Comparison of ENCODE assay signal across 8 cellular contexts in the genomic region with DNA sequence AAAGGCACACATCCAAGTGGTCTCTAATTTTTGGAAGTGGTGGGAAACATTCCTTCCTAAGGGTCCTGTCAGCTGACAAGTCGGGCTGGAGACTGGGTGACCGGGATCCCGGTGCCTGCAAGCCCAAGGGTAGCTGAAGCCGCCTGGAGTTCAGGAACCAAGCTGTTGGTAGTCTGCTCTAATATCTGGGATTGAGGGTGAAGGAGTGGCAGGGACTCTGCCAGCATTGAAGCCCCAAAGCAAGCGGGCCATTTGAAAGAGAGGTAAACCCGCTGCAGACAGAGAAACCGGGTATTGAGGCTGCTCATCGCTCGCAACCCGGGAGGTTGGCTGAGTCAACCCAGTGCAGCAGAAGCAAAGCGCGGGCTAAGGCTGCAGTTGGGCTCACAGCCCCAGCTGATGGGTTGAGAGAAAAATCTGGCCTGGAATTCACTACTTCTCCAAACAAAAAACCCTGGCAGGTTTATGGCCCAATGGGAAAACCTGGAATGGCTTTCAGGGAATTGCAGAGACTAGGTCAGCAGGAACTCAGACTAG. TPM values are rescaled to one million over a fixed set of nuclear protein-coding genes. Genes with fewer than 3 reads are reported as not detected.
A peak's percentile ranks its signal among the peaks of the same experiment; 100 is the strongest.
DNase-seq lines count a peak whose midpoint lies in the region; ATAC-seq, FAIRE-seq and TF ChIP-seq lines count a peak whose summit lies in the region.

No MANE protein-coding gene starts in this region.

- CTCF ChIA-PET in H1 (lab: Charles Lee; ENCODE audit: partially characterized antibody): interaction anchor here (0.8 to 6.4 kb wide), 9 partner anchors 14 to 185 kb away, joined by 3 to 29 read pairs (median 4); no protein-coding TSS in a partner anchor

- H3K18ac ChIP-seq in H1 (ENCODE audit: extremely low read depth, low read length): no peak overlapping the region; the same call in 1 of the 2 replicates

- H2BK20ac ChIP-seq in H1 (ENCODE audit: low read length): no peak overlapping the region

- no peak overlapping the region for H2BK12ac ChIP-seq in H1 (ENCODE audit: low read depth, low read length)

- peak in 1 of 2 experiments; percentile 46; a peak in 1 of 3 replicates for TF ChIP-seq POLR2A in H1 (IDR thresholded peaks at IDR 0.05; ENCODE audit: control extremely low read depth in 1 of 2, low read depth in 2 of 2, low read length in 2 of 2)

- no peaks in the 10 kb centered on the region for H3K9me3 ChIP-seq in ES-I3 (ENCODE audit: control insufficient read depth, insufficient read depth, low read length)
- no peaks in the 10 kb centered on the region for H3K9me3 ChIP-seq in SJCRH30 (replicated peaks)
- no peaks in the 10 kb centered on the region for H3K9me3 ChIP-seq in H1 (ENCODE audit: insufficient read depth in 2 of 2, low read depth in 1 of 2, low read length in 1 of 2)

- no peak overlapping the region for H3K23ac ChIP-seq in H1 (ENCODE audit: insufficient read length)

- no peak overlapping the region for H3K4ac ChIP-seq in H1 (replicated peaks; ENCODE audit: insufficient read length, low read depth, low read length)

- no peak overlapping the region for H4K5ac ChIP-seq in H1 (ENCODE audit: insufficient read length, low read depth, low read length)

- no peak for ATAC-seq in HG03565 (IDR thresholded peaks at IDR 0.05; ENCODE audit: unreplicated experiment)

- DNase-seq in M059J (ENCODE audit: low read depth) (peak; percentile 92), SJCRH30 (peak; percentile 83 to 90), H1 (ENCODE audit: low read depth in 1 of 2, low spot score in 2 of 2) (peak; percentile 67 to 83), medulla oblongata (ENCODE audit: extremely low spot score) (peak; percentile 33), substantia nigra (lab: John Stamatoyannopoulos, UW) (peak in 33 of 49 donors; percentile 3 to 73 (median 19)), HUDEP-2 (lab: John Stamatoyannopoulos, UW; ENCODE audit: unreplicated experiment in 76 of 76) (no peak)

- H3K27ac ChIP-seq in SJCRH30: peak overlapping the region; percentile 7; the same call in 1 of the 2 replicates
- no peak overlapping the region for H3K27ac ChIP-seq in H1 (ENCODE audit: low read depth, low read length)
- H3K27ac ChIP-seq in substantia nigra (ENCODE audit: low read depth, low read length, poor library complexity, severe bottlenecking): no peak overlapping the region

- H4K20me1 ChIP-seq in H1 (replicated peaks in 1 of 2; ENCODE audit: control insufficient read depth in 1 of 2, insufficient read depth in 2 of 2, low read length in 2 of 2): no peaks in the 10 kb centered on the region

- peak; percentile 70 for FAIRE-seq in H1 (lab: Jason Lieb, UNC)

- no peak overlapping the region for H4K91ac ChIP-seq in H1 (replicated peaks; ENCODE audit: insufficient read length, low read length)

- H3K27me3 ChIP-seq in SJCRH30 (no peaks in the 10 kb centered on the region), H1 (replicated peaks in 1 of 4; ENCODE audit: control insufficient read depth in 3 of 4, extremely low read depth in 1 of 4, insufficient read depth in 3 of 4, low read length in 3 of 4) (peaks cover 0 to 4% (median 2%) of the 10 kb centered on the region in 4 experiments; a peak in 3 of 7 replicates)

- H3K9ac ChIP-seq in ES-I3 (ENCODE audit: low read depth, low read length) (peak overlapping the region; percentile 72), H1 (replicated peaks in 1 of 4; ENCODE audit: extremely low read depth in 1 of 4, low read depth in 3 of 4, low read length in 3 of 4) (peak overlapping the region in 1 of 4 experiments; percentile 66; a peak in 2 of 7 replicates)

- H3K36me3 ChIP-seq in ES-I3 (ENCODE audit: insufficient read depth, low read length) (no peaks in the 10 kb centered on the region), SJCRH30 (no peaks in the 10 kb centered on the region), H1 (ENCODE audit: control insufficient read depth in 2 of 4, insufficient read depth in 4 of 4, low read length in 3 of 4) (no peaks in the 10 kb centered on the region)

- H2BK120ac ChIP-seq in H1 (replicated peaks; ENCODE audit: low read depth, low read length): no peak overlapping the region

- 3% methylated on average over 12 of the region's 12 CpGs; no CpG with 5 or more reads in 1 of the 2 experiments for WGBS in H1 (ENCODE audit: extremely low coverage in 1 of 2, insufficient coverage in 1 of 2, insufficient read length in 1 of 2, insufficient replicate concordance in 2 of 2, low coverage in 1 of 2, low lambda C conversion rate in 2 of 2, missing lambda C conversion rate in 1 of 2), 2 experiments

- no peak overlapping the region for H2AK5ac ChIP-seq in H1 (ENCODE audit: low read depth, low read length)

- peaks cover 6% of the 10 kb centered on the region; the same call in 1 of the 2 replicates for H3K23me2 ChIP-seq in H1 (ENCODE audit: low read depth, low read length)

- no peak overlapping the region for H4K8ac ChIP-seq in H1 (ENCODE audit: extremely low read depth, insufficient read depth, low read length)

- no peak overlapping the region for H3K56ac ChIP-seq in H1 (replicated peaks; ENCODE audit: insufficient read length, low read depth, low read length)

- peak; percentile 12 to 37 for TF ChIP-seq RAD21 in H1 (IDR thresholded peaks at IDR 0.05 in 1 of 2, conservative IDR thresholded peaks at IDR 0.05 in 1 of 2; ENCODE audit: low read depth in 2 of 2, low read length in 2 of 2)

- H2BK15ac ChIP-seq in H1 (ENCODE audit: low read length): no peak overlapping the region

- POLR2A ChIA-PET in H1 (lab: Charles Lee; ENCODE audit: partially characterized antibody): interaction anchor here (0.5 to 1.0 kb wide), 3 partner anchors 25 to 28 kb away, joined by 3 to 4 read pairs (median 3); partner anchors contain the start of gene FBXO3

- no peaks in the 10 kb centered on the region for H3K79me1 ChIP-seq in H1 (ENCODE audit: low read depth, low read length)

- no peak overlapping the region for H2BK5ac ChIP-seq in H1 (ENCODE audit: low read depth, low read length)

- TF ChIP-seq EP300 in H1 (IDR thresholded peaks at IDR 0.05; ENCODE audit: borderline replicate concordance in 1 of 2, low read depth in 2 of 2, low read length in 2 of 2): peak in 1 of 2 experiments; percentile 89; a peak in 1 of 3 replicates

- peak overlapping the region; percentile 99 for H2AFZ ChIP-seq in H1 (ENCODE audit: low read length)

- H3K4me3 ChIP-seq in SJCRH30 (peak overlapping the region; percentile 56), H1 (ENCODE audit: extremely low read depth in 1 of 4, insufficient read depth in 2 of 4, low read depth in 3 of 4, low read length in 4 of 4) (peak overlapping the region; percentile 60 to 71 (median 68))

- no peaks in the 10 kb centered on the region for H3K4me1 ChIP-seq in ES-I3 (ENCODE audit: insufficient read depth, low read length)
- peaks cover 9% of the 10 kb centered on the region; the same call in 1 of the 2 replicates for H3K4me1 ChIP-seq in SJCRH30
- H3K4me1 ChIP-seq in H1 (replicated peaks in 1 of 4; ENCODE audit: control insufficient read depth in 3 of 4, insufficient read depth in 4 of 4, low read length in 3 of 4): no peaks in the 10 kb centered on the region; a peak in 2 of 7 replicates

- H3K14ac ChIP-seq in H1 (ENCODE audit: insufficient read length): no peak overlapping the region

- no peaks in the 10 kb centered on the region for H3K79me2 ChIP-seq in H1 (ENCODE audit: control insufficient read depth in 1 of 2, insufficient read depth in 2 of 2, low read length in 2 of 2)

- H3K4me2 ChIP-seq in H1 (ENCODE audit: insufficient read depth in 1 of 2, low read depth in 2 of 2, low read length in 2 of 2): peak overlapping the region; percentile 94 to 99

- TF ChIP-seq CTCF in H1 (IDR thresholded peaks at IDR 0.05; ENCODE audit: control extremely low read depth in 1 of 3, insufficient read depth in 1 of 3, low read depth in 1 of 3, low read length in 3 of 3): 0 out of 4 replicates have a peak, but pooled peaks of 1 of the 3 experiments have one; percentile 19

TF ChIP-seq in H1, 55 proteins besides CTCF, POLR2A, EP300 and RAD21 (continues in another document):
- peak; percentile 56; the same call in 1 of the 2 replicates for TF ChIP-seq POU5F1 (IDR thresholded peaks at IDR 0.05; ENCODE audit: low read depth, low read length)
- TF ChIP-seq SIN3A (conservative IDR thresholded peaks at IDR 0.05 in 1 of 2, IDR thresholded peaks at IDR 0.05 in 1 of 2; ENCODE audit: low read depth in 1 of 2, low read length in 2 of 2): peak; percentile 82 to 86; a peak in 1 of 4 replicates
- no peak for TF ChIP-seq SUZ12 (IDR thresholded peaks at IDR 0.05; ENCODE audit: low read length)
- TF ChIP-seq BACH1 (IDR thresholded peaks at IDR 0.05; ENCODE audit: low read length): peak; percentile 33; the same call in 1 of the 2 replicates
- peak; percentile 60 for TF ChIP-seq KDM4A (IDR thresholded peaks at IDR 0.05; ENCODE audit: low read depth, low read length, severe bottlenecking)
- peak; percentile 87 for TF ChIP-seq ASH2L (IDR thresholded peaks at IDR 0.05; ENCODE audit: low read length)
- TF ChIP-seq HDAC2 (IDR thresholded peaks at IDR 0.05; ENCODE audit: borderline replicate concordance in 1 of 2, low read depth in 2 of 2, low read length in 2 of 2): peak; percentile 70 to 75; a peak in 1 of 4 replicates
- TF ChIP-seq YY1 (IDR thresholded peaks at IDR 0.05; ENCODE audit: low read depth, low read length): peak; percentile 87
- TF ChIP-seq E2F6 (IDR thresholded peaks at IDR 0.05): peak; percentile 91
- peak; percentile 100 for TF ChIP-seq SP1 (IDR thresholded peaks at IDR 0.05; ENCODE audit: low read depth, low read length)
- TF ChIP-seq RXRA (IDR thresholded peaks at IDR 0.05; ENCODE audit: insufficient read depth, low read depth, low read length): no peak
- TF ChIP-seq EZH2 (IDR thresholded peaks at IDR 0.05; ENCODE audit: low read depth, low read length, severe bottlenecking): no peak

RNA-seq across cellular contexts. Expression of gene FBXO3, which starts 28.2 kb away (rescaled TPM):
- 46.1 and 63.7 TPM in 2 replicates for total RNA-seq in M059J (2014; rRNA removed; shearing (Covaris generic))
- total RNA-seq in SJCRH30 (2014; rRNA removed; shearing (Covaris generic)): 26.2 and 30.4 TPM in 2 replicates
- 19.7 and 25.7 TPM in 2 replicates for total RNA-seq in H1 (2021; fragmentation: NEBNext Ultra II Directional; extraction: Animal tissue kit (Norgen Biotek cat#: 25700))
- 11.8 and 15.9 TPM in 2 replicates for polyA plus RNA-seq in H1 (2011; rRNA removed)
- 20.6 TPM for polyA plus RNA-seq in H1 (2011; cell fraction: cytosol; rRNA removed)
- 7.3 TPM for polyA plus RNA-seq in H1 (2011; cell fraction: nucleus; rRNA removed)
- polyA plus RNA-seq in H1 (2012, experiment 1 of 2): 16.4 to 30.8 TPM (median 22.8 TPM) in 4 replicates
- 2.0 TPM for polyA plus RNA-seq in H1 (2012, experiment 2 of 2)
- 10.9 TPM for polyA plus RNA-seq in H1 (2013, experiment 1 of 2)
- polyA plus RNA-seq in H1 (2013, experiment 2 of 2): 11.4 TPM
- 24.8 and 31.2 TPM in 2 replicates for polyA minus RNA-seq in H1 (2011; rRNA and poly(A)+ RNA removed)
- 17.8 TPM for polyA minus RNA-seq in H1 (2011; cell fraction: cytosol; rRNA and poly(A)+ RNA removed)
- polyA minus RNA-seq in H1 (2011; cell fraction: nucleus; rRNA and poly(A)+ RNA removed): 14.3 TPM

Comparison
In these comparisons a context has a peak if more than half of its experiments do, and no peak if none do; other contexts are left out.
1. DNase-seq: peak in M059J (single experiment), SJCRH30 (2 of 2), H1 (2 of 2), medulla oblongata (single experiment) and substantia nigra (33 of 49); none in HUDEP-2 (0 of 76).